Comparison of ENCODE assay signal across 10 cellular contexts in genomic region chr9:35661756-35662350, GRCh38. TPM values are rescaled to one million over a fixed set of nuclear protein-coding genes. Genes with fewer than 3 reads are reported as not detected.
A peak's percentile ranks its signal among the peaks of the same experiment; 100 is the strongest.
DNase-seq lines count a peak whose midpoint lies in the region; ATAC-seq and TF ChIP-seq lines count a peak whose summit lies in the region.
"Had no signal": no experiment of that assay in that cellular context is flagged by ENCODE, and none has a peak within 500 bp of the region (broad histone marks: within the 10 kb centered on the region; RNA-seq: fewer than 3 reads in every experiment).

No MANE protein-coding gene starts in this region.

- H3K9me2 ChIP-seq in GM23248 (ENCODE audit: insufficient read depth) = no peaks in the 10 kb centered on the region

- H3K4me1 ChIP-seq in GM23248 (ENCODE audit: insufficient read depth) (peaks cover 15% of the 10 kb centered on the region), skeletal muscle tissue (ENCODE audit: control insufficient read depth in 3 of 3, insufficient read depth in 3 of 3, low read length in 3 of 3) (peaks cover 37 to 58% (median 42%) of the 10 kb centered on the region in 3 donors), BE2C (0 out of 2 replicates have a peak, but pooled peaks cover 3% of the 10 kb centered on the region)
- H3K4me1 ChIP-seq in effector memory CD4-positive, alpha-beta T cell (ENCODE audit: control insufficient read depth, insufficient read depth, low read length, poor library complexity, severe bottlenecking) = peaks cover 56% of the 10 kb centered on the region

- H3F3A ChIP-seq in GM23248 (ENCODE audit: insufficient read depth) = peaks cover 32% of the 10 kb centered on the region

- H3K4me1 Mint-ChIP-seq in T-helper 1 cell treated with Interleukin-12 subunit alpha and Interleukin-12 subunit beta and Interleukin-4 antibody, amounts not matched to agents 30 μg/mL and 1 μg/mL, for 36 hours (ENCODE audit: low read depth) = peaks cover 68% of the 10 kb centered on the region

- H3K36me3 Mint-ChIP-seq in T-helper 1 cell treated with Interleukin-12 subunit alpha and Interleukin-12 subunit beta and Interleukin-4 antibody, amounts not matched to agents 30 μg/mL and 1 μg/mL, for 36 hours (ENCODE audit: low read depth) = peaks cover 29% of the 10 kb centered on the region

- no peaks in the 10 kb centered on the region for H4K20me1 ChIP-seq in GM23248 (ENCODE audit: insufficient read depth)

- no peaks in the 10 kb centered on the region for H3K9me3 Mint-ChIP-seq in T-helper 1 cell treated with Interleukin-12 subunit alpha and Interleukin-12 subunit beta and Interleukin-4 antibody, amounts not matched to agents 30 μg/mL and 1 μg/mL, for 36 hours

- H3K27me3 Mint-ChIP-seq in T-helper 1 cell treated with Interleukin-12 subunit alpha and Interleukin-12 subunit beta and Interleukin-4 antibody, amounts not matched to agents 30 μg/mL and 1 μg/mL, for 36 hours (ENCODE audit: low read depth) = peaks cover 4% of the 10 kb centered on the region

- peaks cover 5% of the 10 kb centered on the region; the same call in 1 of the 2 replicates for H3K36me3 ChIP-seq in GM23248 (ENCODE audit: low read depth)
- no peaks in the 10 kb centered on the region for H3K36me3 ChIP-seq in effector memory CD4-positive, alpha-beta T cell (ENCODE audit: control insufficient read depth, insufficient read depth, low read length)
- H3K36me3 ChIP-seq in skeletal muscle tissue (ENCODE audit: control insufficient read depth in 3 of 3, insufficient read depth in 3 of 3, low read length in 3 of 3) = peaks cover 9 to 11% (median 11%) of the 10 kb centered on the region in 3 donors
- peaks cover 4% of the 10 kb centered on the region for H3K36me3 ChIP-seq in BE2C

- H3K4me3 Mint-ChIP-seq in T-helper 1 cell treated with Interleukin-12 subunit alpha and Interleukin-12 subunit beta and Interleukin-4 antibody, amounts not matched to agents 30 μg/mL and 1 μg/mL, for 36 hours = peak overlapping the region; percentile 58

- H3K27me3 ChIP-seq in GM23248 (replicated peaks; ENCODE audit: insufficient read depth) (no peaks in the 10 kb centered on the region), skeletal muscle tissue (ENCODE audit: control insufficient read depth in 3 of 3, insufficient read depth in 3 of 3, low read length in 3 of 3) (no peaks in the 10 kb centered on the region), BE2C (no peaks in the 10 kb centered on the region)
- H3K27me3 ChIP-seq in effector memory CD4-positive, alpha-beta T cell (replicated peaks; ENCODE audit: control insufficient read depth, insufficient read depth, low read length, poor library complexity, severe bottlenecking) = no peaks in the 10 kb centered on the region

- H3K4me3 ChIP-seq in GM23248 (no peak overlapping the region), skeletal muscle tissue (ENCODE audit: low read length in 3 of 3) (no peak overlapping the region), BE2C (ENCODE audit: low read depth, low read length) (no peak overlapping the region)
- peak overlapping the region; percentile 29 for H3K4me3 ChIP-seq in effector memory CD4-positive, alpha-beta T cell (ENCODE audit: insufficient read depth, low read depth, low read length, poor library complexity, severe bottlenecking)

- DNase-seq in GM23248 = no peak
- DNase-seq in effector memory CD4-positive, alpha-beta T cell = peak; percentile 50 to 61 (median 55)
- DNase-seq in COR-L47 (lab: John Stamatoyannopoulos, UW) = no peak
- DNase-seq in BE2C = no peak
- DNase-seq: NCI-H524 treated with DMSO at 0.1 percent for 48 hours had no signal

- peaks cover 18% of the 10 kb centered on the region; the same call in 1 of the 2 replicates for H3K79me2 ChIP-seq in GM23248 (ENCODE audit: insufficient read depth)

- 79 to 81% methylated on average over 3 of the region's 3 CpGs for WGBS in GM23248 (ENCODE audit: low coverage in 1 of 2, low lambda C conversion rate in 2 of 2, missing lambda C conversion rate in 2 of 2), 2 experiments

- H2AFZ ChIP-seq in GM23248 = no peak overlapping the region

- no peak for ATAC-seq in HG02970 (IDR thresholded peaks at IDR 0.05; ENCODE audit: low FRiP score, unreplicated experiment)
- ATAC-seq in HG03354 (IDR thresholded peaks at IDR 0.05; ENCODE audit: poor library complexity, severe bottlenecking, unreplicated experiment) = no peak

- in situ Hi-C loops in GM23248 (cut with MboI) = no loop called here

- no peak overlapping the region for H3K4me2 ChIP-seq in GM23248 (ENCODE audit: unreplicated experiment)

- H3K9me3 ChIP-seq in GM23248 (ENCODE audit: low read depth) = no peaks in the 10 kb centered on the region
- no peaks in the 10 kb centered on the region for H3K9me3 ChIP-seq in effector memory CD4-positive, alpha-beta T cell (ENCODE audit: control insufficient read depth, low read length)
- H3K9me3 ChIP-seq in skeletal muscle tissue (ENCODE audit: control insufficient read depth in 3 of 3, low read length in 3 of 3) = no peaks in the 10 kb centered on the region
- no peaks in the 10 kb centered on the region for H3K9me3 ChIP-seq in BE2C

- H3K27ac ChIP-seq in GM23248 (peak overlapping the region; percentile 3; the same call in 1 of the 2 replicates), skeletal muscle tissue (ENCODE audit: low read depth, low read length) (no peak overlapping the region)
- peak overlapping the region; percentile 100 for H3K27ac ChIP-seq in effector memory CD4-positive, alpha-beta T cell (ENCODE audit: insufficient read depth, low read length, poor library complexity, severe bottlenecking)
- H3K27ac ChIP-seq: HL-60 had no signal

- H3K27ac Mint-ChIP-seq in T-helper 1 cell treated with Interleukin-12 subunit alpha and Interleukin-12 subunit beta and Interleukin-4 antibody, amounts not matched to agents 30 μg/mL and 1 μg/mL, for 36 hours = peak overlapping the region; percentile 85

- TF ChIP-seq CTCF in BE2C (IDR thresholded peaks at IDR 0.05; ENCODE audit: low read depth, low read length) = no peak

- no peak overlapping the region for H3K9ac ChIP-seq in GM23248
- peak overlapping the region in 2 of 3 donors; percentile 7 to 66 for H3K9ac ChIP-seq in skeletal muscle tissue (ENCODE audit: low read depth in 1 of 3, low read length in 3 of 3)

RNA-seq across cellular contexts. Expression of gene ARHGEF39, which starts 3.1 kb away (rescaled TPM):
- total RNA-seq in GM23248 (2014; rRNA removed; shearing (Covaris generic)) = 0.13 and 2.1 TPM in 2 replicates
- polyA plus RNA-seq in GM23248 (2016; fragmentation: Nextera tagmentation; extraction: Ambion mirVana) = 1.6 and 1.8 TPM in 2 replicates
- total RNA-seq in skeletal muscle tissue = 0.52 TPM
- 1.0 TPM for polyA plus RNA-seq in BE2C (2012; ENCODE audit: insufficient read depth, insufficient read length, low read depth)

RNA-seq across cellular contexts. Expression of gene CCDC107, which starts 3.8 kb away (rescaled TPM):
- 20.5 and 28.6 TPM in 2 replicates for total RNA-seq in GM23248 (2014; rRNA removed; shearing (Covaris generic))
- 52.8 and 55.7 TPM in 2 replicates for polyA plus RNA-seq in GM23248 (2016; fragmentation: Nextera tagmentation; extraction: Ambion mirVana)
- 11.0 TPM for total RNA-seq in skeletal muscle tissue
- polyA plus RNA-seq in BE2C (2012; ENCODE audit: insufficient read depth, insufficient read length, low read depth) = 30.6 TPM

RNA-seq across cellular contexts. Expression of gene RMRP, which starts 4.0 kb away (rescaled TPM):
- total RNA-seq in GM23248 (2014; rRNA removed; shearing (Covaris generic)) = 14,230 and 20,944 TPM in 2 replicates
- polyA plus RNA-seq in GM23248 (2016; fragmentation: Nextera tagmentation; extraction: Ambion mirVana) = not detected in 2 replicates
- 118,473 TPM for total RNA-seq in skeletal muscle tissue
- not detected for polyA plus RNA-seq in BE2C (2012; ENCODE audit: insufficient read depth, insufficient read length, low read depth)

RNA-seq across cellular contexts. Expression of gene SIT1, which starts 11.1 kb away (rescaled TPM):
- total RNA-seq in GM23248 (2014; rRNA removed; shearing (Covaris generic)) = not detected in 2 replicates
- polyA plus RNA-seq in GM23248 (2016; fragmentation: Nextera tagmentation; extraction: Ambion mirVana) = 0.58 TPM in 1 of 2 replicates, not detected in the other
- total RNA-seq in skeletal muscle tissue = 1.0 TPM
- not detected for polyA plus RNA-seq in BE2C (2012; ENCODE audit: insufficient read depth, insufficient read length, low read depth)

RNA-seq across cellular contexts. Expression of gene CA9, which starts 11.9 kb away (rescaled TPM):
- 3.4 and 4.3 TPM in 2 replicates for total RNA-seq in GM23248 (2014; rRNA removed; shearing (Covaris generic))
- polyA plus RNA-seq in GM23248 (2016; fragmentation: Nextera tagmentation; extraction: Ambion mirVana) = 2.3 and 2.7 TPM in 2 replicates
- under 0.01 TPM for total RNA-seq in skeletal muscle tissue
- not detected for polyA plus RNA-seq in BE2C (2012; ENCODE audit: insufficient read depth, insufficient read length, low read depth)

Comparison
In these comparisons a context has a peak if more than half of its experiments do, and no peak if none do; other contexts are left out.
1. DNase-seq: peak in effector memory CD4-positive, alpha-beta T cell (3 of 3); none in GM23248 (single experiment), COR-L47 (single experiment) and BE2C (single experiment).